Comparison of ENCODE assay signal across 16 cellular contexts in the genomic region with DNA sequence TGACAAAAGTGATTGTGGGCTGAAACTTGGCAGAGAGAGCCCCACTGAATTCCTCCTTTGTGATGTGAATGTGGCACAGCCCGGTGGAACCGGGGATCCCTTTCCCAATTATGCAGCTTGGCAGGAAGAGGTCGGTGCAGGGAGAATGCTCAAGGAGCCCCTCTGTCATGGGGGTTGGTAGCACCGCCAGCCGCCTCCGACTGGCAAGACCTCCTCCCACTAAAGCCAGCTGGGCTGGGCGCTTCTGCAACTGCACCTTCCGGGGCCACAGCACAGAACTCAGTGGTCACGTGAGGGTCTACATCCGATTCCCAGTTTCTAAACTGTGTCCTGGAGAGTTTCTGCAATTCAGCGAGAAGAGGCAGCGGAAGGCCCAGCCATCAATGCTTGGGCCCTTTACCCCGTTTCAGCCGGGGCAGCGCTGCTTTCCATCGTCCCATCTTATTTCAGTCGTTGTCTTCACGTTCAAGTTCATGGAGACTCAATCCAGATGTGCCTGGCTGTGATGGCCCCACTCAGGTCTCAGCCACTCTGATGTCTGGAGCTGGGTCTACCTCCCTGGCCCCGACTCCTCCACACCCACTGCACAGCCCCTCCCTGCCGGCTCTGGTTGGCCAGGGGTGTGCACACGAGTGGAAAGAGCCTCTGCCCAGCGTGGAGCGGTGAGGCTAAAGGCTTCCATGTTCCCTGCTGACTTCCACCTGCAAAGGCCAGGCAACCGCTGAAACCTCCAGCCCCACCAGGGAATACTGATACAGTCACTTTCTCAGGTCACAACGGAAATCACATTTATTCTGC. TPM values are rescaled to one million over a fixed set of nuclear protein-coding genes. Genes with fewer than 3 reads are reported as not detected.
DNase-seq lines count a peak whose midpoint lies in the region; ATAC-seq and TF ChIP-seq lines count a peak whose summit lies in the region.
"Had no signal": no experiment of that assay in that cellular context is flagged by ENCODE, and none has a peak within 500 bp of the region (broad histone marks: within the 10 kb centered on the region; RNA-seq: fewer than 3 reads in every experiment).

No MANE protein-coding gene starts in this region.

- H3K4me3 Mint-ChIP-seq in H9: peak overlapping the region; percentile 47 to 74
- H3K4me3 Mint-ChIP-seq: B cell had no signal

- no CpG with 5 or more reads among the region's 25 CpGs for WGBS in H9 (ENCODE audit: extremely low coverage, insufficient read length, low lambda C conversion rate)

- no peaks in the 10 kb centered on the region for H3K27me3 Mint-ChIP-seq in H9 (ENCODE audit: low read depth)

- H3K4me3 ChIP-seq in iPS-20b (ENCODE audit: low read length): peak overlapping the region; percentile 39; the same call in 1 of the 2 replicates

- no peaks in the 10 kb centered on the region; a peak in 1 of 5 replicates for H3K9me3 Mint-ChIP-seq in H9

- DNase-seq in H9 (peak; percentile 43), astrocyte of the hippocampus (ENCODE audit: low read depth, low spot score) (peak; percentile 48), posterior cingulate gyrus (peak in 9 of 10 donors; percentile 8 to 88 (median 40)), hepatic stellate cell (ENCODE audit: low spot score) (no peak), NCI-H69 (lab: John Stamatoyannopoulos, UW) (no peak), occipital lobe (lab: John Stamatoyannopoulos, UW) (no peak)
- DNase-seq: DMS79, foreskin melanocyte, mesendoderm, NCI-H146, NCI-H82, SIG-M5 had no signal

- H2AFZ ChIP-seq in H9 (ENCODE audit: low read length): no peak overlapping the region

- H3K9ac ChIP-seq in H9 (ENCODE audit: extremely low read depth, insufficient read length, low read length): no peak overlapping the region
- H3K9ac ChIP-seq in iPS-20b (ENCODE audit: low read depth, low read length): peak overlapping the region; percentile 67; the same call in 1 of the 2 replicates
- H3K9ac ChIP-seq: KMS-11 had no signal

- H2BK5ac ChIP-seq in H9 (ENCODE audit: insufficient read length, low read length): no peak overlapping the region

- H2BK12ac ChIP-seq in H9 (ENCODE audit: insufficient read length, low read depth, low read length): no peak overlapping the region

- H3K4me1 Mint-ChIP-seq in H9: peaks cover 32 to 43% of the 10 kb centered on the region in 2 experiments
- H3K4me1 Mint-ChIP-seq: B cell had no signal

- H3K4me1 ChIP-seq in H9 (ENCODE audit: insufficient read depth, low read length) (no peaks in the 10 kb centered on the region; the same call in 1 of the 2 replicates), iPS-20b (ENCODE audit: insufficient read depth, low read length) (peaks cover 32% of the 10 kb centered on the region; the same call in 1 of the 2 replicates)

- no peak overlapping the region for H3K23ac ChIP-seq in H9 (ENCODE audit: insufficient read length, low read depth, low read length)

- no peak overlapping the region for H4K8ac ChIP-seq in H9 (replicated peaks; ENCODE audit: insufficient read length, low read depth, low read length)

- H4K91ac ChIP-seq in H9 (ENCODE audit: insufficient read length, low read depth, low read length): no peak overlapping the region

- H3K18ac ChIP-seq in H9 (ENCODE audit: insufficient read length, low read depth, low read length): no peak overlapping the region

- intact Hi-C loops in posterior cingulate gyrus (cut with DNase I): no loop called here

- H3K14ac ChIP-seq in H9 (ENCODE audit: insufficient read depth, low read length): no peak overlapping the region; the same call in 1 of the 2 replicates

- no peak overlapping the region for H3K4ac ChIP-seq in H9 (ENCODE audit: low read depth, low read length)

- H3K9me3 ChIP-seq in H9 (ENCODE audit: control insufficient read depth, low read depth, low read length) (no peaks in the 10 kb centered on the region), iPS-20b (ENCODE audit: insufficient read depth, low read depth, low read length) (no peaks in the 10 kb centered on the region)

- H3K23me2 ChIP-seq in H9 (ENCODE audit: insufficient read length, low read depth, low read length, poor library complexity, severe bottlenecking): no peaks in the 10 kb centered on the region

- no peaks in the 10 kb centered on the region for H3K79me2 ChIP-seq in H9 (ENCODE audit: insufficient read depth, low read length)

- no peak for TF ChIP-seq CTCF in H9 (conservative IDR thresholded peaks at IDR 0.05)

- no peaks in the 10 kb centered on the region for H4K20me1 ChIP-seq in H9 (ENCODE audit: control insufficient read depth, insufficient read depth, insufficient read length)

- no peak overlapping the region for H3T11ph ChIP-seq in H9 (ENCODE audit: low read length)

- no peak overlapping the region for H2AK5ac ChIP-seq in H9 (ENCODE audit: insufficient read length, low read length)

- ATAC-seq in HG03354 (IDR thresholded peaks at IDR 0.05; ENCODE audit: poor library complexity, severe bottlenecking, unreplicated experiment): no peak

- H2BK20ac ChIP-seq in H9 (ENCODE audit: low read depth, low read length, poor library complexity, severe bottlenecking): no peak overlapping the region

- H3K27me3 ChIP-seq in H9 (ENCODE audit: insufficient read depth, low read length): no peaks in the 10 kb centered on the region
- H3K27me3 ChIP-seq in iPS-20b (ENCODE audit: insufficient read depth, low read length): no peaks in the 10 kb centered on the region

- no peak overlapping the region for H4K5ac ChIP-seq in H9 (ENCODE audit: insufficient read length, low read depth, low read length)

- H3K27ac ChIP-seq in H9 (ENCODE audit: insufficient read length, low read depth, low read length) (peak overlapping the region; percentile 18), iPS-20b (ENCODE audit: low read length) (peak overlapping the region; percentile 35)
- H3K27ac ChIP-seq: KMS-11 had no signal

- no peak overlapping the region for H3K56ac ChIP-seq in H9 (ENCODE audit: insufficient read length, low read depth, low read length)

- H3K36me3 Mint-ChIP-seq in H9 (ENCODE audit: insufficient read depth in 1 of 3, low read depth in 3 of 3): no peaks in the 10 kb centered on the region

- peak overlapping the region; percentile 52 for H3K4me2 ChIP-seq in H9 (ENCODE audit: insufficient read depth, insufficient read length, low read length)
- H3K4me2 ChIP-seq: KMS-11 had no signal

- no peaks in the 10 kb centered on the region for H3K79me1 ChIP-seq in H9 (ENCODE audit: insufficient read depth, low read depth, low read length, poor library complexity, severe bottlenecking)

- H3K36me3 ChIP-seq in iPS-20b (ENCODE audit: insufficient read depth, low read depth, low read length): no peaks in the 10 kb centered on the region

- H2BK120ac ChIP-seq in H9 (ENCODE audit: low read depth, low read length, poor library complexity, severe bottlenecking): no peak overlapping the region

- no peak overlapping the region for H2BK15ac ChIP-seq in H9 (ENCODE audit: low read depth, low read length)

- H3K27ac Mint-ChIP-seq in H9: peak overlapping the region; percentile 91 to 93 (median 93)
- H3K27ac Mint-ChIP-seq: B cell had no signal

RNA-seq across cellular contexts. Expression of gene FHAD1, which starts 39.8 kb away (rescaled TPM):
- 1.2 and 1.9 TPM in 2 replicates for total RNA-seq in H9 (2021)
- 0.31 TPM for total RNA-seq in occipital lobe
- total RNA-seq: B cell had no signal

RNA-seq across cellular contexts. Expression of gene TMEM51, which starts 53.7 kb away (rescaled TPM):
- total RNA-seq in H9 (2021) (4.6 and 4.8 TPM in 2 replicates), occipital lobe (1.4 TPM)

Comparison
In these comparisons a context has a peak if more than half of its experiments do, and no peak if none do; other contexts are left out.
1. DNase-seq: peak in H9 (single experiment), astrocyte of the hippocampus (single experiment) and posterior cingulate gyrus (9 of 10); none in hepatic stellate cell (single experiment), NCI-H69 (single experiment) and occipital lobe (single experiment).